In the genomic region with DNA sequence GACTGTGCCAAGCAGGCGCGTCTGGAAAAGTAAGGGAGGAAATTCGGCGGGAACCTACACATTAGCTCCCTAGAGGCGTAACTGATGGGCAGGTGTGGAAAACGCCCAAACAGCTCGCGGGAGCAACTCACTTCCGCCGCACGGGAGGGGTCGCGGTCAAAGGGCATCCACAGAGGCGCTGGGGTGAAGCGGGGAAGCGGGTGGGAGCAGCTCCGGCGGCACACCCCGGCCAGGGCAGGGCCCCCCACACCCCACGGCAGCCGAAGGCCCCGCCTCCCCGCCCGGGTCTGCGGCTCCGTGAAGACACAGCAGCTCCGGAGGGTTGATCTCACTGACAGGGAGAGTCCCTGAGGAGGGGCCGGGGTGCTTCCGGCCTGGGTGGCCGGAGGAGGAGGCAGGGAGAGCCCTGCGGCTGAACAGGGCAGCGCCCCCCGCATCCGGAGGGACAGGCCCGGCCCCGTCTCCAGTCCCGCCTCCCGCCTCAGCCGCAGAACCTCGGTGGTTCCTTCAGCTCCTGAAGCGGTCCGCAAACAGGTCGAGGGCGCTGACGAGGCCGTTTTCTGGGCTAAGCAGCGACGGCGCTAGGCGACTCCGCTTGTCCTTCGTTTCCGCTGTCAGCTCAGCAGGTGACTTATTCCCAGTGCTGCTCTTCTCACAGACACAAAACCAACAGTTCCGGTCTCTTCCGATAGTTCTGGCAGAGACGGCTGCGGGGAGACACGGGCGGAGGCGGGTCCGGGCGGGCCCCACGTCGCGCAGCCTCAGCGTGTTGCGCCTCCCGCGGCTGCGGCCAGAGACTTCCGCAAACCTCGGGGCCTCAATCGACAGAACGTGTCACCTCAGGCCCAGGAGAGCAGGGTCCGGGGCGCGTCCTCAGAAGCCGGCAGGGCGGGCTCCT, we compare ENCODE assay signal across 8 cellular contexts.
DNase-seq lines count a peak whose midpoint lies in the region; ATAC-seq and TF ChIP-seq lines count a peak whose summit lies in the region.

No MANE protein-coding gene starts in this region.

- H3K4me1 Mint-ChIP-seq in CD14-positive monocyte: peaks cover 5% of the 10 kb centered on the region

- H3K4me1 ChIP-seq in psoas muscle: no peaks in the 10 kb centered on the region
- peaks cover 0 to 5% of the 10 kb centered on the region in 2 donors for H3K4me1 ChIP-seq in uterus

- DNase-seq in CD14-positive monocyte (ENCODE audit: low spot score) (no peak), ecto neural progenitor cell (ENCODE audit: low spot score) (peak; percentile 58), psoas muscle (peak; percentile 58 to 68), uterus (no peak), anterior cingulate cortex (lab: John Stamatoyannopoulos, UW) (no peak), pons (ENCODE audit: low spot score) (no peak)
- peak; percentile 49 to 60 for DNase-seq in activated CD4-positive, alpha-beta T cell treated with anti-CD3 and anti-CD28 coated beads for 4 hours

- H3K36me3 ChIP-seq in psoas muscle (ENCODE audit: insufficient read depth in 1 of 2, low read depth in 1 of 2) (no peaks in the 10 kb centered on the region), uterus (no peaks in the 10 kb centered on the region)

- H3K27me3 ChIP-seq in psoas muscle (ENCODE audit: insufficient read depth in 3 of 3, low read length in 2 of 3): peaks cover 0 to 44% (median 14%) of the 10 kb centered on the region in 3 donors
- no peaks in the 10 kb centered on the region for H3K27me3 ChIP-seq in uterus

- H3K27ac Mint-ChIP-seq in CD14-positive monocyte: peak overlapping the region in 4 of 7 donors; percentile 32 to 66 (median 53)

- H3K4me3 ChIP-seq in psoas muscle (peak overlapping the region; percentile 63), uterus (peak overlapping the region; percentile 21 to 29)

- peak; percentile 59 for ATAC-seq in HG02870 (IDR thresholded peaks at IDR 0.05; ENCODE audit: unreplicated experiment)
- ATAC-seq in psoas muscle: peak in 2 of 4 donors; percentile 35 to 50

- intact Hi-C loops in CD14-positive monocyte (cut with micrococcal nuclease) (no loop called here), psoas muscle (cut with DNase I) (no loop called here), uterus (cut with DNase I; ENCODE audit: low total_unique reads) (no loop called here)

- peaks cover 0 to 4% of the 10 kb centered on the region in 2 donors for H3K36me3 Mint-ChIP-seq in CD14-positive monocyte

- TF ChIP-seq POLR2A in uterus (IDR thresholded peaks at IDR 0.05): no peak

- peaks cover 2 to 15% (median 10%) of the 10 kb centered on the region in 7 donors for H3K9me3 Mint-ChIP-seq in CD14-positive monocyte

- TF ChIP-seq CTCF in CD14-positive monocyte (IDR thresholded peaks at IDR 0.05) (no peak), psoas muscle (IDR thresholded peaks at IDR 0.05) (no peak), uterus (IDR thresholded peaks at IDR 0.05) (no peak)

- H3K27me3 Mint-ChIP-seq in CD14-positive monocyte (ENCODE audit: low read depth in 3 of 3): peaks cover 28 to 47% (median 34%) of the 10 kb centered on the region in 3 donors

- H3K27ac ChIP-seq in psoas muscle: no peak overlapping the region
- H3K27ac ChIP-seq in uterus: no peak overlapping the region

- H3K9me3 ChIP-seq in psoas muscle (no peaks in the 10 kb centered on the region), uterus (no peaks in the 10 kb centered on the region)

- WGBS in psoas muscle, 3 donors: 9 to 33% (median 20%) methylated on average over 70 to 79 of the region's 79 CpGs

- H3K4me3 Mint-ChIP-seq in CD14-positive monocyte: peak overlapping the region; percentile 75 to 90

Comparison
In these comparisons a context has a peak if more than half of its experiments do, and no peak if none do; other contexts are left out.
1. DNase-seq: peak in activated CD4-positive, alpha-beta T cell treated with anti-CD3 and anti-CD28 coated beads for 4 hours (2 of 2), ecto neural progenitor cell (single experiment) and psoas muscle (2 of 2); none in CD14-positive monocyte (single experiment), uterus (0 of 2), anterior cingulate cortex (0 of 58) and pons (single experiment).